6 cellular contexts compared by ENCODE assay signal in genomic region chr1:193372553-193372952, GRCh38.
"Had no signal": no experiment of that assay in that cellular context is flagged by ENCODE, and none has a peak within 500 bp of the region (broad histone marks: within the 10 kb centered on the region; RNA-seq: fewer than 3 reads in every experiment).

No MANE protein-coding gene starts in this region.

- H3K27ac ChIP-seq: HL-60 had no signal

- ATAC-seq: HepG2, K562 had no signal

- DNase-seq: IMR-90, KBM-7, KG1 had no signal

- H3K4me3 ChIP-seq: K562 had no signal
